ENCODE assay signal across 32 cellular contexts in the genomic region with DNA sequence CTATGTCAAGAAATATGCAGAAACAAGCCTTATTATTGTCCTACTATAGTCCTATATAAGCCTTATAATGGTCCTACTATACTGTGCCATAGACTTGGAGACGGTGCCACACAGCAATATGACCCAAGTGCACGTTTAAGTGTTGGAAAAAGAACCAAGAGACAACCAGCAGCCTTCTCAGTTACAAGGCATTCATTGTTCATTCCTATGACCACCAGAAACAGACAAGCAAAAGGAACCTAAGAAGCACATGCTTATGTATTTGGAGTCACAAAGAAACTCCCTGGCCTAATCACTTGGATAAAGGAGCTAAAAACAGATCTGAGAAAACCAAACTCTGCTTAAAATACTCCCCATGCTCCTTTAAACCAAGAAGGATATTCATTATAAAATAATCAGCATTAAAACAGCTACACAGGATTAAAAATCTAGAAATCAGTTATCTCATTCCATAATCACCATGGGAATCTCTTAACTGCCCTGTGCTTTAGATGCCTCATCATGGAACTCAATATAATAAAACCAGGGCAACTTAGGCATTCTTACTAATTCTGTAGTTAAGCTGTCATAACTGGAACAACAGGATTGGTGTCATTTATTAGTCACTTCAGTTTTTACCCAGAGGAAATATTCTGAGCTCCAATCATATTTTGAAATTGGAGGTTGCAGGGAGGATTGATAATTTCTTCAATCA. TPM values are rescaled to one million over a fixed set of nuclear protein-coding genes. Genes with fewer than 3 reads are reported as not detected.
A peak's percentile ranks its signal among the peaks of the same experiment; 100 is the strongest.
DNase-seq lines count a peak whose midpoint lies in the region; ATAC-seq, FAIRE-seq and TF ChIP-seq lines count a peak whose summit lies in the region.
"Had no signal": no experiment of that assay in that cellular context is flagged by ENCODE, and none has a peak within 500 bp of the region (broad histone marks: within the 10 kb centered on the region; RNA-seq: fewer than 3 reads in every experiment).

No MANE protein-coding gene starts in this region.

- BruUV-seq in PC-3 (replicated peaks; lab: Mats Ljungman, UMichigan), result no TSS peak

- no peaks in the 10 kb centered on the region for H3K36me3 Mint-ChIP-seq in CD4-positive, alpha-beta T cell (ENCODE audit: low read depth)
- H3K36me3 Mint-ChIP-seq: CD8-positive, alpha-beta T cell had no signal

- H3K4me3 ChIP-seq in PC-3 (ENCODE audit: low read length) (no peak overlapping the region), colonic mucosa (no peak overlapping the region)
- H3K4me3 ChIP-seq: esophagus squamous epithelium, gastrocnemius medialis, ovary, vagina had no signal

- CTCF ChIA-PET in PC-3 (lab: Charles Lee), result no interaction called here
- CTCF ChIA-PET in CD4-positive, alpha-beta T cell (lab: Charles Lee), result no interaction called here

- peaks cover 64% of the 10 kb centered on the region for H3K27me3 Mint-ChIP-seq in CD4-positive, alpha-beta T cell
- H3K27me3 Mint-ChIP-seq: central memory CD8-positive, alpha-beta T cell had no signal

- H3F3A ChIP-seq in PC-3 (ENCODE audit: low read length, unreplicated experiment), result no peaks in the 10 kb centered on the region

- H3K27me3 ChIP-seq in PC-3 (ENCODE audit: low read length), result no peaks in the 10 kb centered on the region
- H3K27me3 ChIP-seq in colonic mucosa, result peaks cover 2% of the 10 kb centered on the region
- H3K27me3 ChIP-seq in CD4-positive, alpha-beta T cell (ENCODE audit: control insufficient read depth, insufficient read depth, low read length), result peaks cover 31% of the 10 kb centered on the region
- H3K27me3 ChIP-seq: gastrocnemius medialis, ovary, vagina had no signal

- no peak overlapping the region for H2AFZ ChIP-seq in PC-3 (ENCODE audit: low read length)

- H3K9me2 ChIP-seq in PC-3 (replicated peaks; ENCODE audit: low read length), result no peaks in the 10 kb centered on the region
- H3K9me2 ChIP-seq: SK-N-SH had no signal

- H3K4me1 ChIP-seq in PC-3 (ENCODE audit: insufficient read depth, low read length) (peaks cover 9% of the 10 kb centered on the region), colonic mucosa (no peaks in the 10 kb centered on the region)

- H3K36me3 ChIP-seq in PC-3 (ENCODE audit: low read depth, low read length) (no peaks in the 10 kb centered on the region), colonic mucosa (no peaks in the 10 kb centered on the region)
- H3K36me3 ChIP-seq: esophagus squamous epithelium, gastrocnemius medialis, ovary, vagina had no signal

- no peak overlapping the region for H3K27ac Mint-ChIP-seq in CD4-positive, alpha-beta T cell
- H3K27ac Mint-ChIP-seq: activated CD8-positive, alpha-beta memory T cell treated with anti-CD3 and anti-CD28 coated beads, Interleukin-2, amount 10 ng/mL, durations not matched to agents 7 days and 5 days; activated naive CD8-positive, alpha-beta T cell treated with anti-CD3 and anti-CD28 coated beads, Interleukin-2, amount 50 U/mL, for 24 hours; B cell; CD8-positive, alpha-beta T cell; nephron progenitor cell had no signal

- no peaks in the 10 kb centered on the region for H3K9me3 ChIP-seq in PC-3 (ENCODE audit: low read length)
- H3K9me3 ChIP-seq in colonic mucosa, result no peaks in the 10 kb centered on the region
- H3K9me3 ChIP-seq in CD4-positive, alpha-beta T cell (ENCODE audit: control insufficient read depth, low read length), result no peaks in the 10 kb centered on the region
- H3K9me3 ChIP-seq: esophagus squamous epithelium, gastrocnemius medialis, ovary, SK-N-SH, vagina had no signal

- H4K20me1 ChIP-seq in PC-3 (ENCODE audit: low read length), result no peaks in the 10 kb centered on the region

- no peak for FAIRE-seq in urothelium cell line (lab: Jason Lieb, UNC)
- FAIRE-seq: GM12891, HepG2, small intestine had no signal

- no peak for ATAC-seq in PC-3
- ATAC-seq in CD4-positive, alpha-beta T cell (ENCODE audit: poor library complexity), result no peak
- ATAC-seq: activated CD8-positive, alpha-beta memory T cell treated with anti-CD3 and anti-CD28 coated beads, Interleukin-2, amount 10 ng/mL, durations not matched to agents 7 days and 5 days; activated naive CD8-positive, alpha-beta T cell treated with anti-CD3 and anti-CD28 coated beads, Interleukin-2, amount 50 U/mL, for 24 hours; CD8-positive, alpha-beta T cell; HepG2; left colon had no signal

- no peaks in the 10 kb centered on the region for H3K9me3 Mint-ChIP-seq in CD4-positive, alpha-beta T cell
- H3K9me3 Mint-ChIP-seq: activated naive CD8-positive, alpha-beta T cell treated with anti-CD3 and anti-CD28 coated beads, Interleukin-2, amount 50 U/mL, for 24 hours; CD8-positive, alpha-beta T cell; central memory CD8-positive, alpha-beta T cell; nephron progenitor cell had no signal

- no peak overlapping the region for H3K27ac ChIP-seq in PC-3 (ENCODE audit: low read length)
- H3K27ac ChIP-seq in cingulate gyrus (ENCODE audit: low read depth, low read length), result peak overlapping the region; percentile 52
- no peak overlapping the region for H3K27ac ChIP-seq in colonic mucosa
- no peak overlapping the region for H3K27ac ChIP-seq in CD4-positive, alpha-beta T cell (ENCODE audit: low read depth, low read length)
- H3K27ac ChIP-seq: esophagus squamous epithelium, ovary, vagina had no signal

- POLR2A ChIA-PET in PC-3 (lab: Charles Lee; ENCODE audit: unreplicated experiment), result no interaction called here
- POLR2A ChIA-PET in CD4-positive, alpha-beta T cell (lab: Charles Lee), result interaction anchor here (1.0 kb wide), 1 partner anchor 13 kb away, joined by 3 read pairs; no protein-coding TSS in a partner anchor

- intact Hi-C loops in PC-3 (cut with micrococcal nuclease), result no loop called here
- intact Hi-C loops in colonic mucosa (cut with DNase I), result no loop called here
- intact Hi-C loops in CD4-positive, alpha-beta T cell (cut with DNase I, micrococcal nuclease), result no loop called here

- TF ChIP-seq CTCF in PC-3 (conservative IDR thresholded peaks at IDR 0.05; ENCODE audit: low read depth, low read length), result no peak
- TF ChIP-seq CTCF in colonic mucosa (IDR thresholded peaks at IDR 0.05), result no peak
- no peak for TF ChIP-seq CTCF in CD4-positive, alpha-beta T cell (IDR thresholded peaks at IDR 0.05)

- no peak overlapping the region for H3K4me3 Mint-ChIP-seq in CD4-positive, alpha-beta T cell
- H3K4me3 Mint-ChIP-seq: activated CD8-positive, alpha-beta memory T cell treated with anti-CD3 and anti-CD28 coated beads, Interleukin-2, amount 10 ng/mL, durations not matched to agents 7 days and 5 days; activated naive CD8-positive, alpha-beta T cell treated with anti-CD3 and anti-CD28 coated beads, Interleukin-2, amount 50 U/mL, for 24 hours; B cell; CD8-positive, alpha-beta T cell; central memory CD8-positive, alpha-beta T cell; nephron progenitor cell had no signal

- no peak overlapping the region for H3K4me2 ChIP-seq in PC-3 (ENCODE audit: low read length)
- H3K4me2 ChIP-seq: SK-N-SH had no signal

- H3K4me1 Mint-ChIP-seq in CD4-positive, alpha-beta T cell (ENCODE audit: low read depth), result no peaks in the 10 kb centered on the region
- H3K4me1 Mint-ChIP-seq: B cell had no signal

- H3K9ac ChIP-seq in PC-3 (ENCODE audit: low read length), result no peak overlapping the region
- H3K9ac ChIP-seq in colonic mucosa (ENCODE audit: low read depth in 2 of 2, low read length in 2 of 2), result no peak overlapping the region
- H3K9ac ChIP-seq: SK-N-SH had no signal

- H3K79me2 ChIP-seq in PC-3 (ENCODE audit: low read length), result no peaks in the 10 kb centered on the region

- DNase-seq in Ammon's horn (ENCODE audit: low spot score), result peak; percentile 47
- peak; percentile 60 for DNase-seq in PC-3
- peak; percentile 48 for DNase-seq in myocyte (ENCODE audit: low read depth)
- DNase-seq in colonic mucosa, result no peak
- DNase-seq in hypothalamus (lab: John Stamatoyannopoulos, UW), result no peak
- DNase-seq in CD4-positive, alpha-beta T cell, result no peak
- DNase-seq in urothelium cell line (ENCODE audit: low spot score), result no peak
- DNase-seq: activated CD4-positive, CD25-positive, alpha-beta regulatory T cell; activated CD8-positive, alpha-beta memory T cell treated with anti-CD3 and anti-CD28 coated beads, Interleukin-2, amount 10 ng/mL, durations not matched to agents 7 days and 5 days; activated naive CD4-positive, alpha-beta T cell; activated naive CD8-positive, alpha-beta T cell treated with anti-CD3 and anti-CD28 coated beads, Interleukin-2, amount 50 U/mL, for 24 hours; activated T-cell treated with anti-CD3 and anti-CD28 coated beads, Interleukin-2, amount 50 U/mL, for 48 hours; CD8-positive, alpha-beta T cell; dermis blood vessel endothelial cell; EL; esophagus squamous epithelium; gastrocnemius medialis; H7; Kasumi-1; left colon; NCI-H1436 treated with DMSO at 0.1 percent for 48 hours; nephron progenitor cell; ovary; SK-N-SH; small intestine; stimulated activated naive CD4-positive, alpha-beta T cell treated with Interleukin-2 at 50 U/mL for 16 hours had no signal

RNA-seq across cellular contexts. Expression of a gene that starts 6.9 kb away (rescaled TPM):
- total RNA-seq in PC-3 (2014; rRNA removed), result 0.26 and 0.86 TPM in 2 replicates
- total RNA-seq in myocyte, result 6.0 and 11.4 TPM in 2 replicates
- 5.5 TPM for polyA plus RNA-seq in myocyte (2012)
- total RNA-seq in colonic mucosa, result under 1 TPM; 0.32 to 0.40 TPM
- under 1 TPM; 0.14 to 0.22 TPM for total RNA-seq in CD4-positive, alpha-beta T cell
- total RNA-seq: dermis blood vessel endothelial cell had no signal

RNA-seq across cellular contexts. Expression of a gene that starts 20.9 kb away (rescaled TPM):
- total RNA-seq in PC-3 (2014; rRNA removed), result 23.0 and 29.7 TPM in 2 replicates
- 56.8 and 80.1 TPM in 2 replicates for total RNA-seq in myocyte
- 32.7 TPM for polyA plus RNA-seq in myocyte (2012)
- 10 to 100 TPM; 13.3 to 18.5 TPM for total RNA-seq in colonic mucosa
- total RNA-seq in CD4-positive, alpha-beta T cell, result 10 to 100 TPM; 11.2 to 12.2 TPM

Comparison
In these comparisons a context has a peak if more than half of its experiments do, and no peak if none do; other contexts are left out.
1. DNase-seq: peak in Ammon's horn (single experiment), PC-3 (single experiment) and myocyte (single experiment); none in colonic mucosa (single experiment), hypothalamus (0 of 51), CD4-positive, alpha-beta T cell (0 of 10) and urothelium cell line (single experiment).